ENCODE assay signal across 20 cellular contexts in genomic region chr14:61335876-61336275, GRCh38. TPM values are rescaled to one million over a fixed set of nuclear protein-coding genes. Genes with fewer than 3 reads are reported as not detected.
DNase-seq lines count a peak whose midpoint lies in the region; ATAC-seq, FAIRE-seq and TF ChIP-seq lines count a peak whose summit lies in the region.
"Had no signal": no experiment of that assay in that cellular context is flagged by ENCODE, and none has a peak within 500 bp of the region (broad histone marks: within the 10 kb centered on the region; RNA-seq: fewer than 3 reads in every experiment).

No MANE protein-coding gene starts in this region.

- ATAC-seq in activated CD8-positive, alpha-beta memory T cell treated with anti-CD3 and anti-CD28 coated beads, Interleukin-2, amount 10 ng/mL, durations not matched to agents 7 days and 5 days = peak; percentile 55
- ATAC-seq in T-helper 17 cell (peak; percentile 68), GM21367 (IDR thresholded peaks at IDR 0.05; ENCODE audit: unreplicated experiment) (no peak)
- ATAC-seq: right lobe of liver had no signal

- peaks cover 0 to 6% of the 10 kb centered on the region in 2 experiments for H3K36me3 ChIP-seq in endothelial cell of umbilical vein (ENCODE audit: control insufficient read depth in 2 of 2, extremely low read depth in 1 of 2, insufficient read depth in 2 of 2, low read length in 2 of 2)
- no peaks in the 10 kb centered on the region for H3K36me3 ChIP-seq in thymus (ENCODE audit: control insufficient read depth, insufficient read depth)
- H3K36me3 ChIP-seq: right lobe of liver had no signal

- peaks cover 92% of the 10 kb centered on the region for H3K79me2 ChIP-seq in endothelial cell of umbilical vein (ENCODE audit: control insufficient read depth, insufficient read depth, low read length)

- peak overlapping the region; percentile 9 for H3K4me2 ChIP-seq in endothelial cell of umbilical vein (ENCODE audit: insufficient read depth, low read length)
- H3K4me2 ChIP-seq: SK-N-SH had no signal

- FAIRE-seq in endothelial cell of umbilical vein (lab: Jason Lieb, UNC) = no peak
- FAIRE-seq: astrocyte, G401.6, keratinocyte had no signal

- H3K36me3 Mint-ChIP-seq in activated CD8-positive, alpha-beta memory T cell treated with anti-CD3 and anti-CD28 coated beads, Interleukin-2, amount 10 ng/mL, durations not matched to agents 7 days and 5 days = peaks cover 50% of the 10 kb centered on the region
- H3K36me3 Mint-ChIP-seq in T-helper 17 cell (ENCODE audit: low read depth) = peaks cover 9% of the 10 kb centered on the region

- TF ChIP-seq CTCF in endothelial cell of umbilical vein (IDR thresholded peaks at IDR 0.05; ENCODE audit: extremely low read depth in 1 of 2, insufficient read depth in 1 of 2, low read depth in 1 of 2, low read length in 2 of 2) = no peak

- DNase-seq in activated CD8-positive, alpha-beta memory T cell treated with anti-CD3 and anti-CD28 coated beads, Interleukin-2, amount 10 ng/mL, durations not matched to agents 7 days and 5 days = no peak
- no peak for DNase-seq in activated CD8-positive, alpha-beta memory T cell treated with anti-CD3 and anti-CD28 coated beads, Interleukin-2, amount 50 U/mL, for 48 hours
- DNase-seq in T-helper 17 cell (no peak), endothelial cell of umbilical vein (ENCODE audit: low read depth, low spot score) (no peak), C1 segment of cervical spinal cord (lab: John Stamatoyannopoulos, UW) (no peak), GDM1 (lab: John Stamatoyannopoulos, UW) (no peak)
- DNase-seq: activated CD8-positive, alpha-beta memory T cell treated with anti-CD3 and anti-CD28 coated beads, Interleukin-2, amount 50 U/mL, for 4 hours; Caco-2; H9; MM.1S; NCI-H748 treated with DMSO at 0.1 percent for 48 hours; right lobe of liver; SK-N-SH; stimulated activated CD4-positive, alpha-beta T cell treated with anti-CD3 and anti-CD28 coated beads, Interleukin-2, amount 100 ng/mL, for 48 hours had no signal

- H3K4me3 Mint-ChIP-seq in activated CD8-positive, alpha-beta memory T cell treated with anti-CD3 and anti-CD28 coated beads, Interleukin-2, amount 10 ng/mL, durations not matched to agents 7 days and 5 days = peak overlapping the region; percentile 70
- H3K4me3 Mint-ChIP-seq in T-helper 17 cell = peak overlapping the region; percentile 70
- H3K4me3 Mint-ChIP-seq: H9, type B pancreatic cell had no signal

- intact Hi-C loops in endothelial cell of umbilical vein (cut with micrococcal nuclease) = no loop called here

- H3K27ac ChIP-seq in endothelial cell of umbilical vein (ENCODE audit: insufficient read depth, low read depth, low read length) (no peak overlapping the region), thymus (ENCODE audit: low read depth) (peak overlapping the region; percentile 74)
- H3K27ac ChIP-seq: right lobe of liver had no signal

- no peaks in the 10 kb centered on the region for H3K9me3 ChIP-seq in T-helper 17 cell (ENCODE audit: control insufficient read depth, low read length, poor library complexity, severe bottlenecking)
- H3K9me3 ChIP-seq in endothelial cell of umbilical vein (replicated peaks; ENCODE audit: control insufficient read depth, insufficient read depth, low read length) = no peaks in the 10 kb centered on the region
- no peaks in the 10 kb centered on the region for H3K9me3 ChIP-seq in thymus (ENCODE audit: control insufficient read depth)
- H3K9me3 ChIP-seq: Caco-2, right lobe of liver, SK-N-SH had no signal

- 85% methylated on average over 1 of the region's 1 CpG for WGBS in thymus

- POLR2A ChIA-PET in endothelial cell of umbilical vein (lab: Charles Lee) = no interaction called here

- peak overlapping the region; percentile 94 for H3K27ac Mint-ChIP-seq in activated CD8-positive, alpha-beta memory T cell treated with anti-CD3 and anti-CD28 coated beads, Interleukin-2, amount 10 ng/mL, durations not matched to agents 7 days and 5 days
- peak overlapping the region; percentile 100 for H3K27ac Mint-ChIP-seq in T-helper 17 cell
- H3K27ac Mint-ChIP-seq: H9, type B pancreatic cell had no signal

- CTCF ChIA-PET in activated CD8-positive, alpha-beta memory T cell treated with anti-CD3 and anti-CD28 coated beads, Interleukin-2, amount 10 ng/mL, durations not matched to agents 7 days and 5 days (lab: Charles Lee) = interaction anchor here (1.3 kb wide), 1 partner anchor 11 kb away, joined by 3 read pairs; no protein-coding TSS in a partner anchor
- CTCF ChIA-PET in endothelial cell of umbilical vein (lab: Charles Lee) = interaction anchor here (1.2 to 4.1 kb wide), 3 partner anchors 9 to 39 kb away, joined by 3 to 17 read pairs (median 7); no protein-coding TSS in a partner anchor

- H3K9me1 ChIP-seq in endothelial cell of umbilical vein (replicated peaks; ENCODE audit: control insufficient read depth, extremely low read depth, insufficient read depth, low read length) = no peaks in the 10 kb centered on the region

- no peaks in the 10 kb centered on the region for H3K27me3 Mint-ChIP-seq in activated CD8-positive, alpha-beta memory T cell treated with anti-CD3 and anti-CD28 coated beads, Interleukin-2, amount 10 ng/mL, durations not matched to agents 7 days and 5 days
- H3K27me3 Mint-ChIP-seq in T-helper 17 cell = no peaks in the 10 kb centered on the region
- H3K27me3 Mint-ChIP-seq: type B pancreatic cell had no signal

- H3K4me3 ChIP-seq in endothelial cell of umbilical vein (replicated peaks in 1 of 3; ENCODE audit: insufficient read depth in 1 of 3, low read depth in 1 of 3, low read length in 3 of 3) (no peak overlapping the region), thymus (ENCODE audit: low read length) (no peak overlapping the region)
- H3K4me3 ChIP-seq: right lobe of liver had no signal

- dilution Hi-C loops in endothelial cell of umbilical vein (cut with MboI; ENCODE audit: extremely low pct_ligation_motif_present, low sequenced_read_pairs) = no loop called here

- peaks cover 2% of the 10 kb centered on the region for H4K20me1 ChIP-seq in endothelial cell of umbilical vein (replicated peaks; ENCODE audit: control insufficient read depth, extremely low read depth, insufficient read depth, low read length)

- H2AFZ ChIP-seq in endothelial cell of umbilical vein (ENCODE audit: low read depth, low read length) = no peak overlapping the region

- no peaks in the 10 kb centered on the region for H3K27me3 ChIP-seq in endothelial cell of umbilical vein (ENCODE audit: control insufficient read depth in 2 of 2, insufficient read depth in 2 of 2, low read length in 2 of 2)
- H3K27me3 ChIP-seq in thymus (ENCODE audit: control insufficient read depth, insufficient read depth) = no peaks in the 10 kb centered on the region
- H3K27me3 ChIP-seq: right lobe of liver had no signal

- no peak overlapping the region for H3K9ac ChIP-seq in endothelial cell of umbilical vein (replicated peaks; ENCODE audit: extremely low read depth, insufficient read depth, low read length)
- H3K9ac ChIP-seq: SK-N-SH had no signal

- H3K9me3 Mint-ChIP-seq in activated CD8-positive, alpha-beta memory T cell treated with anti-CD3 and anti-CD28 coated beads, Interleukin-2, amount 10 ng/mL, durations not matched to agents 7 days and 5 days (ENCODE audit: low read depth) = no peaks in the 10 kb centered on the region
- H3K9me3 Mint-ChIP-seq: H9, type B pancreatic cell had no signal

- peaks cover 84% of the 10 kb centered on the region for H3K4me1 Mint-ChIP-seq in activated CD8-positive, alpha-beta memory T cell treated with anti-CD3 and anti-CD28 coated beads, Interleukin-2, amount 10 ng/mL, durations not matched to agents 7 days and 5 days
- peaks cover 68% of the 10 kb centered on the region for H3K4me1 Mint-ChIP-seq in T-helper 17 cell

- BruUV-seq in endothelial cell of umbilical vein (replicated peaks; lab: Mats Ljungman, UMichigan) = no TSS peak

- no peak for TF ChIP-seq POLR2A in endothelial cell of umbilical vein (IDR thresholded peaks at IDR 0.05; ENCODE audit: low read depth, low read length)

- peaks cover 61% of the 10 kb centered on the region for H3K4me1 ChIP-seq in endothelial cell of umbilical vein (ENCODE audit: control insufficient read depth, extremely low read depth, insufficient read depth, low read length)
- H3K4me1 ChIP-seq in thymus (ENCODE audit: control insufficient read depth, insufficient read depth, low read length) = peaks cover 24% of the 10 kb centered on the region
- H3K4me1 ChIP-seq: Caco-2, right lobe of liver had no signal

TF ChIP-seq in endothelial cell of umbilical vein, 7 proteins besides CTCF, POLR2A, EP300 and RAD21 (continues in another document):
- TF ChIP-seq GATA2 (IDR thresholded peaks at IDR 0.05; ENCODE audit: insufficient read depth, insufficient read length, low read depth, low read length) (no peak), FOS (IDR thresholded peaks at IDR 0.05; ENCODE audit: borderline replicate concordance, insufficient read depth, low read length) (no peak), MYC (IDR thresholded peaks at IDR 0.05; ENCODE audit: low read depth, low read length) (no peak), EZH2 (IDR thresholded peaks at IDR 0.05; ENCODE audit: borderline replicate concordance, low read depth, low read length, severe bottlenecking) (no peak)

RNA-seq across cellular contexts. Expression of gene PRKCH, which starts 14.5 kb away (rescaled TPM):
- total RNA-seq in activated CD8-positive, alpha-beta memory T cell treated with anti-CD3 and anti-CD28 coated beads, Interleukin-2, amount 10 ng/mL, durations not matched to agents 7 days and 5 days = 100 to 1,000 TPM; 304 to 312 TPM
- total RNA-seq in T-helper 17 cell (100 to 1,000 TPM; 328 to 342 TPM), endothelial cell of umbilical vein (101 and 103 TPM in 2 replicates)
- polyA plus RNA-seq in endothelial cell of umbilical vein (97.7 and 100 TPM in 2 replicates), thymus (73.5 TPM)
- 113 and 120 TPM in 2 replicates for polyA plus RNA-seq in endothelial cell of umbilical vein (2011; cell fraction: cytosol; rRNA removed)
- 105 and 108 TPM in 2 replicates for polyA plus RNA-seq in endothelial cell of umbilical vein (2011; cell fraction: nucleus; rRNA removed)
- 54.4 and 93.2 TPM in 2 replicates for polyA plus RNA-seq in endothelial cell of umbilical vein (2012)
- 323 and 360 TPM in 2 replicates for polyA minus RNA-seq in endothelial cell of umbilical vein
- polyA minus RNA-seq in endothelial cell of umbilical vein (2011; cell fraction: cytosol; rRNA and poly(A)+ RNA removed) = 1.2 TPM
- polyA minus RNA-seq in endothelial cell of umbilical vein (2011; cell fraction: nucleus; rRNA and poly(A)+ RNA removed) = 293 and 389 TPM in 2 replicates

RNA-seq across cellular contexts. Expression of gene TMEM30B, which starts 54.7 kb away (rescaled TPM):
- total RNA-seq in activated CD8-positive, alpha-beta memory T cell treated with anti-CD3 and anti-CD28 coated beads, Interleukin-2, amount 10 ng/mL, durations not matched to agents 7 days and 5 days = 1 to 10 TPM in 1 of 2 experiments, under 1 TPM in 1; 0.70 to 1.3 TPM
- total RNA-seq in T-helper 17 cell = 1 to 10 TPM; 3.5 to 4.1 TPM
- 0.25 and 0.35 TPM in 2 replicates for total RNA-seq in endothelial cell of umbilical vein
- 0.32 and 0.37 TPM in 2 replicates for polyA plus RNA-seq in endothelial cell of umbilical vein
- 0.10 and 0.28 TPM in 2 replicates for polyA plus RNA-seq in endothelial cell of umbilical vein (2011; cell fraction: cytosol; rRNA removed)
- polyA plus RNA-seq in endothelial cell of umbilical vein (2011; cell fraction: nucleus; rRNA removed) = 0.08 and 0.10 TPM in 2 replicates
- polyA plus RNA-seq in endothelial cell of umbilical vein (2012) = 0.11 and 0.42 TPM in 2 replicates
- 0.12 and 0.76 TPM in 2 replicates for polyA minus RNA-seq in endothelial cell of umbilical vein
- not detected for polyA minus RNA-seq in endothelial cell of umbilical vein (2011; cell fraction: cytosol; rRNA and poly(A)+ RNA removed)
- polyA minus RNA-seq in endothelial cell of umbilical vein (2011; cell fraction: nucleus; rRNA and poly(A)+ RNA removed) = 0.19 TPM in 1 of 2 replicates, not detected in the other
- polyA plus RNA-seq in thymus = 20.0 TPM
